In genomic region chr2:238059505-238059904, GRCh38 we compare ENCODE assay signal across 11 cellular contexts. TPM values are rescaled to one million over a fixed set of nuclear protein-coding genes. Genes with fewer than 3 reads are reported as not detected.
DNase-seq lines count a peak whose midpoint lies in the region; ATAC-seq, FAIRE-seq and TF ChIP-seq lines count a peak whose summit lies in the region.
"Had no signal": no experiment of that assay in that cellular context is flagged by ENCODE, and none has a peak within 500 bp of the region (broad histone marks: within the 10 kb centered on the region; RNA-seq: fewer than 3 reads in every experiment).

No MANE protein-coding gene starts in this region.

- H3K36me3 ChIP-seq in BE2C (peaks cover 6% of the 10 kb centered on the region), HUES64 (ENCODE audit: insufficient read depth, low read length) (peaks cover 9% of the 10 kb centered on the region), astrocyte (ENCODE audit: insufficient read depth, low read length) (no peaks in the 10 kb centered on the region), mesenchymal stem cell (ENCODE audit: control insufficient read depth in 1 of 2, insufficient read depth in 2 of 2, low read depth in 1 of 2, low read length in 2 of 2) (peaks cover 0 to 5% of the 10 kb centered on the region in 2 experiments), suprapubic skin (no peaks in the 10 kb centered on the region)
- H3K36me3 ChIP-seq: left lung had no signal

- no peak for TF ChIP-seq POLR2A in suprapubic skin (IDR thresholded peaks at IDR 0.05)

- H3K18ac ChIP-seq in mesenchymal stem cell (ENCODE audit: low read depth in 1 of 2, low read length in 2 of 2): no peak overlapping the region

- H4K8ac ChIP-seq in mesenchymal stem cell (ENCODE audit: low read length): no peak overlapping the region

- ATAC-seq in GM18870 (IDR thresholded peaks at IDR 0.05; ENCODE audit: unreplicated experiment) (no peak), HG02610 (IDR thresholded peaks at IDR 0.05; ENCODE audit: unreplicated experiment) (no peak)

- H3K4me1 ChIP-seq in BE2C: no peaks in the 10 kb centered on the region
- peaks cover 17% of the 10 kb centered on the region for H3K4me1 ChIP-seq in HUES64 (ENCODE audit: insufficient read depth, low read length)
- peaks cover 10% of the 10 kb centered on the region for H3K4me1 ChIP-seq in astrocyte (ENCODE audit: insufficient read depth, low read length)
- peaks cover 7% of the 10 kb centered on the region for H3K4me1 ChIP-seq in mesenchymal stem cell (ENCODE audit: control insufficient read depth, insufficient read depth, low read depth, low read length)
- H3K4me1 ChIP-seq in suprapubic skin: peaks cover 18% of the 10 kb centered on the region

- H2BK15ac ChIP-seq in mesenchymal stem cell (ENCODE audit: low read depth, poor library complexity, severe bottlenecking): no peak overlapping the region

- no peak overlapping the region for H3K4ac ChIP-seq in mesenchymal stem cell (ENCODE audit: low read depth in 1 of 2, low read length in 2 of 2)

- TF ChIP-seq EP300 in suprapubic skin (IDR thresholded peaks at IDR 0.05): no peak

- no peak overlapping the region for H2BK12ac ChIP-seq in mesenchymal stem cell (ENCODE audit: low read length in 2 of 2)

- no peak overlapping the region for H2AK5ac ChIP-seq in mesenchymal stem cell (ENCODE audit: low read length, severe bottlenecking)

- peak overlapping the region; percentile 8 for H3K27ac Mint-ChIP-seq in astrocyte (ENCODE audit: unreplicated experiment)

- H3K9ac ChIP-seq in HUES64 (ENCODE audit: low read depth, low read length) (no peak overlapping the region), astrocyte (ENCODE audit: low read length) (no peak overlapping the region), mesenchymal stem cell (ENCODE audit: low read length) (peak overlapping the region; percentile 89)

- peaks cover 17% of the 10 kb centered on the region for H3K79me1 ChIP-seq in mesenchymal stem cell (replicated peaks; ENCODE audit: low read length, poor library complexity, severe bottlenecking)

- H3K27me3 Mint-ChIP-seq in astrocyte (ENCODE audit: low read depth, unreplicated experiment): no peaks in the 10 kb centered on the region

- H4K20me1 ChIP-seq in astrocyte (ENCODE audit: insufficient read depth, low read length): no peaks in the 10 kb centered on the region

- TF ChIP-seq CTCF in BE2C (IDR thresholded peaks at IDR 0.05; ENCODE audit: low read depth, low read length) (no peak), astrocyte (IDR thresholded peaks at IDR 0.05; ENCODE audit: insufficient read depth, low read depth, low read length) (no peak), suprapubic skin (IDR thresholded peaks at IDR 0.05) (no peak)

- H3K27ac ChIP-seq in HUES64 (ENCODE audit: low read depth, low read length) (no peak overlapping the region), astrocyte (ENCODE audit: low read depth, low read length) (no peak overlapping the region), mesenchymal stem cell (ENCODE audit: low read length, poor library complexity, severe bottlenecking) (no peak overlapping the region), suprapubic skin (no peak overlapping the region)

- H2AFZ ChIP-seq in astrocyte (ENCODE audit: low read depth, low read length) (no peak overlapping the region), mesenchymal stem cell (ENCODE audit: low read depth, low read length) (no peak overlapping the region)

- H3K79me2 ChIP-seq in astrocyte (ENCODE audit: insufficient read depth, low read length): no peaks in the 10 kb centered on the region

- no peaks in the 10 kb centered on the region for H3K9me3 ChIP-seq in BE2C
- no peaks in the 10 kb centered on the region for H3K9me3 ChIP-seq in HUES64 (ENCODE audit: insufficient read depth, low read depth, low read length)
- no peaks in the 10 kb centered on the region for H3K9me3 ChIP-seq in astrocyte (ENCODE audit: insufficient read depth, low read depth, low read length)
- no peaks in the 10 kb centered on the region for H3K9me3 ChIP-seq in mesenchymal stem cell (ENCODE audit: control insufficient read depth, low read length)
- H3K9me3 ChIP-seq in suprapubic skin: no peaks in the 10 kb centered on the region
- H3K9me3 ChIP-seq: left lung had no signal

- no peak for DNase-seq in BE2C
- no peak for DNase-seq in astrocyte (ENCODE audit: low read depth)
- no peak for DNase-seq in mesenchymal stem cell
- no peak for DNase-seq in amniotic stem cell (lab: John Stamatoyannopoulos, UW)
- DNase-seq in suprapubic skin (ENCODE audit: low spot score in 2 of 2): no peak
- DNase-seq: KBM-7, left lung had no signal

- peaks cover 9% of the 10 kb centered on the region for H3K4me1 Mint-ChIP-seq in astrocyte (ENCODE audit: low read depth, unreplicated experiment)

- H3K9me3 Mint-ChIP-seq in astrocyte (ENCODE audit: unreplicated experiment): peaks cover 2% of the 10 kb centered on the region

- peak overlapping the region; percentile 98; the same call in 1 of the 2 replicates for H3K4me3 ChIP-seq in BE2C (ENCODE audit: low read depth, low read length)
- H3K4me3 ChIP-seq in HUES64 (ENCODE audit: low read length): peak overlapping the region; percentile 78
- peak overlapping the region; percentile 83 for H3K4me3 ChIP-seq in astrocyte (ENCODE audit: insufficient read depth, low read depth, low read length)
- peak overlapping the region in 1 of 2 experiments; percentile 80 for H3K4me3 ChIP-seq in mesenchymal stem cell (ENCODE audit: insufficient read depth in 1 of 2, low read depth in 1 of 2, low read length in 2 of 2)
- no peak overlapping the region for H3K4me3 ChIP-seq in suprapubic skin

- H3K4me2 ChIP-seq in astrocyte (ENCODE audit: low read length) (peak overlapping the region; percentile 91), mesenchymal stem cell (ENCODE audit: low read length, poor library complexity, severe bottlenecking) (peak overlapping the region; percentile 60)

- peaks cover 4% of the 10 kb centered on the region for H3K36me3 Mint-ChIP-seq in astrocyte (ENCODE audit: low read depth, unreplicated experiment)

- H3K4me3 Mint-ChIP-seq in astrocyte (ENCODE audit: unreplicated experiment): peak overlapping the region; percentile 91

- no peak overlapping the region for H3K14ac ChIP-seq in mesenchymal stem cell (ENCODE audit: low read length in 2 of 2)

- no peaks in the 10 kb centered on the region for H3K27me3 ChIP-seq in BE2C
- H3K27me3 ChIP-seq in HUES64 (ENCODE audit: insufficient read depth, low read length): no peaks in the 10 kb centered on the region
- no peaks in the 10 kb centered on the region for H3K27me3 ChIP-seq in astrocyte (ENCODE audit: insufficient read depth, low read length)
- H3K27me3 ChIP-seq in mesenchymal stem cell (ENCODE audit: control insufficient read depth in 1 of 2, insufficient read depth in 1 of 2, low read length in 2 of 2): peaks cover 0 to 2% of the 10 kb centered on the region in 2 experiments
- H3K27me3 ChIP-seq in suprapubic skin: peaks cover 4% of the 10 kb centered on the region

- no peak overlapping the region for H3K23ac ChIP-seq in mesenchymal stem cell (ENCODE audit: low read length in 2 of 2)

- no peak overlapping the region for H2BK5ac ChIP-seq in mesenchymal stem cell (ENCODE audit: low read depth, low read length, poor library complexity, severe bottlenecking)

- 95% methylated on average over 3 of the region's 3 CpGs for WGBS in HUES64
- 93% methylated on average over 3 of the region's 3 CpGs for WGBS in mesenchymal stem cell
- WGBS in suprapubic skin: 62% methylated on average over 3 of the region's 3 CpGs

- H2BK120ac ChIP-seq in mesenchymal stem cell (ENCODE audit: low read depth, low read length): no peak overlapping the region

- no peak overlapping the region for H4K91ac ChIP-seq in mesenchymal stem cell (ENCODE audit: low read length)

- FAIRE-seq in astrocyte (lab: Jason Lieb, UNC): no peak
- FAIRE-seq: bronchial epithelial cell had no signal

RNA-seq across cellular contexts. Expression of gene SCLY, which starts 1.3 kb away (rescaled TPM):
- polyA plus RNA-seq in BE2C (2012; ENCODE audit: insufficient read depth, insufficient read length, low read depth): 63.6 TPM
- polyA plus RNA-seq in HUES64 (2013, experiment 1 of 2): 40.6 TPM
- 42.4 TPM for polyA plus RNA-seq in HUES64 (2013, experiment 2 of 2)
- total RNA-seq in astrocyte (12.1 and 15.4 TPM in 2 replicates), suprapubic skin (10 to 100 TPM in 2 of 4 donors, 1 to 10 TPM in 2; 5.5 to 14.5 (median 9.6) TPM)
- polyA plus RNA-seq in mesenchymal stem cell (2013, experiment 1 of 2): 11.3 TPM
- 10.6 TPM for polyA plus RNA-seq in mesenchymal stem cell (2013, experiment 2 of 2)

RNA-seq across cellular contexts. Expression of gene ESPNL, which starts 40.6 kb away (rescaled TPM):
- 0.65 TPM for polyA plus RNA-seq in BE2C (2012; ENCODE audit: insufficient read depth, insufficient read length, low read depth)
- polyA plus RNA-seq in HUES64 (2013, experiment 1 of 2): 0.55 TPM
- 0.38 TPM for polyA plus RNA-seq in HUES64 (2013, experiment 2 of 2)
- total RNA-seq in astrocyte (0.07 TPM in 1 of 2 replicates, not detected in the other), suprapubic skin (under 1 TPM in 2 of 4 donors, not detected in 2; 0.25 to 0.56 TPM)
- 0.19 TPM for polyA plus RNA-seq in mesenchymal stem cell (2013, experiment 1 of 2)
- 0.32 TPM for polyA plus RNA-seq in mesenchymal stem cell (2013, experiment 2 of 2)
